8 cellular contexts compared by ENCODE assay signal in the genomic region with DNA sequence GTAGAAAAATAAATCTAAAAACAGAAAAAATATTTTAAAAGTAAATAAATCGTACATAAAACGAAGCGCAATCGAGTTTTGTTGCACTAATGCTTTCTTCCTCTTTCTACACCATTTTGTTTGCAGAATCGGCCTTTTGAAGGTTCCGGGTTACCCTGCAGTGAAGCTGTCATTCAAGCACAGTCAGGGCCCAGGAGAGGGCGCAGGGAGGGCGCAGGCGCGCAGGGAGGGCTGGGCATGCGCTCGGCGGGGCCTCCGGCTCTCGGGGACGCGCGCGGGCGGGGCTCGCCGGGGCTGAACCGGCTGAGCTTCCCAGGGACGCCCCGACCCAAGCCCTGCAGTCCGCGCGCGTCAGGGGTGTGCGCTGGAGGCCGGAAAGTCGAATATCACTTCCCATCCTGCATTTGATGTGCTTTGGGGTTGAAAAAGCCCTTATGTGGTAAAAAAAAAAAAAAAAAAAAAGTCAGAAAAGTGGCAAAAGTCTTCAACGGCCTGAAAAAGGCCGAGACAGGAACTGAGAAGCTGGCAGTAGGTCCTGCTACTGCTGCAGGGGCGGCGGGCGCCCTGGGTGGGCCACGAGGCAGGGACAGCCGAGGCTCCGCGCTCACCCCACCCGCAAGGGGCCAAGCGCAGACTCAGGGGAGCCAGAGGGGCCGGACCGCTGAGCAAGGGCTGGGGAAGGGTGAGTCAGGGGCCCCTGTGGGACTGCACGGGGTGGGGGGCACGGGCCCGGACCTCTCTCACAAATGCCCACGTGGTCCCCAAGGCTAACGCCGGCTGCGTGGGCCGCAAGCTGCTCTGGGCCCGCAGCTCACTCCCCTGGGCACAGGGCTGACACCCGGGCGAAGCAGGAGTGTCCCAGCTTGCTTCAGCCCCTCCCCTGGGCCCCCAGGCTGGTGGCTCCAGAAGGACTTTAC. TPM values are rescaled to one million over a fixed set of nuclear protein-coding genes. Genes with fewer than 3 reads are reported as not detected.
DNase-seq lines count a peak whose midpoint lies in the region; ATAC-seq and TF ChIP-seq lines count a peak whose summit lies in the region.

No MANE protein-coding gene starts in this region.

- H3K36me3 Mint-ChIP-seq in activated CD4-positive, alpha-beta T cell treated with anti-CD3 and anti-CD28 coated beads, Interleukin-2, amount 10 ng/mL, durations not matched to agents 24 days and 14 days (ENCODE audit: low read depth): peaks cover 4% of the 10 kb centered on the region

- H3K4me1 Mint-ChIP-seq in activated CD4-positive, alpha-beta T cell treated with anti-CD3 and anti-CD28 coated beads, Interleukin-2, amount 10 ng/mL, durations not matched to agents 24 days and 14 days: peaks cover 7% of the 10 kb centered on the region

- no peak for TF ChIP-seq CTCF in colonic mucosa (IDR thresholded peaks at IDR 0.05)

- peaks cover 39% of the 10 kb centered on the region for H3K9me3 Mint-ChIP-seq in activated CD4-positive, alpha-beta T cell treated with anti-CD3 and anti-CD28 coated beads, Interleukin-2, amount 10 ng/mL, durations not matched to agents 24 days and 14 days

- H3K4me1 ChIP-seq in colonic mucosa: no peaks in the 10 kb centered on the region

- peak overlapping the region; percentile 60 for H3K27ac ChIP-seq in colonic mucosa
- peak overlapping the region; percentile 82 for H3K27ac ChIP-seq in layer of hippocampus (ENCODE audit: low read depth, low read length)

- H3K9ac ChIP-seq in colonic mucosa (ENCODE audit: low read depth in 2 of 2, low read length in 2 of 2): peak overlapping the region; percentile 32 to 46

- H3K4me3 Mint-ChIP-seq in activated CD4-positive, alpha-beta T cell treated with anti-CD3 and anti-CD28 coated beads, Interleukin-2, amount 10 ng/mL, durations not matched to agents 24 days and 14 days: peak overlapping the region; percentile 59

- intact Hi-C loops in activated CD4-positive, alpha-beta T cell treated with anti-CD3 and anti-CD28 coated beads, Interleukin-2, amount 10 ng/mL, durations not matched to agents 24 days and 14 days (cut with micrococcal nuclease): loop anchor here (5.0 to 10.0 kb wide), 2 partner anchors 318 to 509 kb away; a partner anchor contains a TSS
- intact Hi-C loops in colonic mucosa (cut with DNase I): no loop called here

- no peak overlapping the region for H3K27ac Mint-ChIP-seq in activated CD4-positive, alpha-beta T cell treated with anti-CD3 and anti-CD28 coated beads, Interleukin-2, amount 10 ng/mL, durations not matched to agents 24 days and 14 days

- H3K36me3 ChIP-seq in colonic mucosa: no peaks in the 10 kb centered on the region

- peak overlapping the region; percentile 7 for H3K4me3 ChIP-seq in colonic mucosa

- no peaks in the 10 kb centered on the region for H3K27me3 ChIP-seq in colonic mucosa
- H3K27me3 ChIP-seq in layer of hippocampus (ENCODE audit: control insufficient read depth, insufficient read depth, low read length): no peaks in the 10 kb centered on the region

- peak; percentile 91 for ATAC-seq in HG03060 (IDR thresholded peaks at IDR 0.05; ENCODE audit: low read depth, unreplicated experiment)

- DNase-seq in NCI-H1436 (lab: John Stamatoyannopoulos, UW): peak; percentile 52
- no peak for DNase-seq in NCI-H1436 treated with DMSO at 0.1 percent for 48 hours (lab: John Stamatoyannopoulos, UW)
- peak; percentile 81 for DNase-seq in NCI-H460 (ENCODE audit: extremely low read depth, low read depth)
- peak; percentile 96 for DNase-seq in activated CD4-positive, alpha-beta T cell treated with anti-CD3 and anti-CD28 coated beads, Interleukin-2, amount 10 ng/mL, durations not matched to agents 24 days and 14 days
- DNase-seq in colonic mucosa: peak; percentile 94
- peak; percentile 72 to 74 for DNase-seq in stimulated activated CD4-positive, alpha-beta T cell treated with anti-CD3 and anti-CD28 coated beads, Interleukin-1b, Interleukin-23, amount 100 ng/mL, for 1 hour (ENCODE audit: low read depth in 2 of 2)

- no peaks in the 10 kb centered on the region for H3K27me3 Mint-ChIP-seq in activated CD4-positive, alpha-beta T cell treated with anti-CD3 and anti-CD28 coated beads, Interleukin-2, amount 10 ng/mL, durations not matched to agents 24 days and 14 days

- no peaks in the 10 kb centered on the region for H3K9me3 ChIP-seq in colonic mucosa

RNA-seq across cellular contexts. Expression of a gene that starts 40.5 kb away (rescaled TPM):
- total RNA-seq in NCI-H460 (2014; rRNA removed; shearing (Covaris generic)): not detected in 2 replicates
- not detected in 2 replicates for polyA plus RNA-seq in NCI-H460 (2014; cell fraction: nucleus; rRNA removed)
- total RNA-seq in activated CD4-positive, alpha-beta T cell treated with anti-CD3 and anti-CD28 coated beads, Interleukin-2, amount 10 ng/mL, durations not matched to agents 24 days and 14 days: not detected in 2 replicates
- total RNA-seq in colonic mucosa: 1 to 10 TPM; 1.9 to 5.3 TPM
